9 cellular contexts compared by ENCODE assay signal in genomic region chr15:34365073-34365825, GRCh38. TPM values are rescaled to one million over a fixed set of nuclear protein-coding genes. Genes with fewer than 3 reads are reported as not detected.
A peak's percentile ranks its signal among the peaks of the same experiment; 100 is the strongest.
DNase-seq lines count a peak whose midpoint lies in the region; ATAC-seq, FAIRE-seq and TF ChIP-seq lines count a peak whose summit lies in the region.
"Had no signal": no experiment of that assay in that cellular context is flagged by ENCODE, and none has a peak within 500 bp of the region (broad histone marks: within the 10 kb centered on the region; RNA-seq: fewer than 3 reads in every experiment).

No MANE protein-coding gene starts in this region.

- H3K4me1 ChIP-seq in A673 (ENCODE audit: insufficient read depth, low read length, poor library complexity, severe bottlenecking): peaks cover 8% of the 10 kb centered on the region
- H3K4me1 ChIP-seq in GM23338 (ENCODE audit: insufficient read depth): peaks cover 17% of the 10 kb centered on the region

- BruUV-seq in A673 (replicated peaks; lab: Mats Ljungman, UMichigan): no TSS peak

- H3K9me2 ChIP-seq in GM23338 (ENCODE audit: insufficient read depth): no peaks in the 10 kb centered on the region

- H3K4me1 Mint-ChIP-seq in GM23338: peaks cover 19% of the 10 kb centered on the region
- peaks cover 37% of the 10 kb centered on the region for H3K4me1 Mint-ChIP-seq in activated naive CD4-positive, alpha-beta T cell treated with anti-CD3 and anti-CD28 coated beads, Interleukin-2, amount 50 U/mL, for 24 hours

- H3K4me3 ChIP-seq in A673 (ENCODE audit: low read depth, low read length, poor library complexity, severe bottlenecking) (peak overlapping the region; percentile 82), GM23338 (peak overlapping the region; percentile 93), iPS-18c (ENCODE audit: insufficient read depth, low read depth, low read length) (peak overlapping the region; percentile 81)

- H3K9me3 ChIP-seq in A673 (ENCODE audit: low read depth, low read length, poor library complexity, severe bottlenecking) (no peaks in the 10 kb centered on the region), iPS-18c (ENCODE audit: control insufficient read depth, insufficient read depth, low read length) (no peaks in the 10 kb centered on the region)

- no peak for ATAC-seq in GM23338
- no peak for ATAC-seq in HG03097 (IDR thresholded peaks at IDR 0.05; ENCODE audit: low FRiP score, unreplicated experiment)

- H3K36me3 ChIP-seq in A673 (ENCODE audit: insufficient read depth, low read length, poor library complexity, severe bottlenecking) (no peaks in the 10 kb centered on the region), GM23338 (ENCODE audit: insufficient read depth) (peaks cover 15% of the 10 kb centered on the region)

- peak overlapping the region; percentile 55; the same call in 1 of the 2 replicates for H3K27ac Mint-ChIP-seq in GM23338
- peak overlapping the region; percentile 35 for H3K27ac Mint-ChIP-seq in activated naive CD4-positive, alpha-beta T cell treated with anti-CD3 and anti-CD28 coated beads, Interleukin-2, amount 50 U/mL, for 24 hours

- no peak for TF ChIP-seq CTCF in A673 (conservative IDR thresholded peaks at IDR 0.05; ENCODE audit: low read depth, low read length)
- no peak for TF ChIP-seq CTCF in GM23338 (conservative IDR thresholded peaks at IDR 0.05; ENCODE audit: low read depth in 2 of 2)

- TF ChIP-seq POLR2A in GM12891 (IDR thresholded peaks at IDR 0.05; ENCODE audit: low read depth, low read length): no peak

- H2AFZ ChIP-seq in GM23338: no peak overlapping the region

- H3K36me3 Mint-ChIP-seq in GM23338 (ENCODE audit: low read depth): peaks cover 41% of the 10 kb centered on the region
- peaks cover 2% of the 10 kb centered on the region for H3K36me3 Mint-ChIP-seq in activated naive CD4-positive, alpha-beta T cell treated with anti-CD3 and anti-CD28 coated beads, Interleukin-2, amount 50 U/mL, for 24 hours

- no peak for DNase-seq in A673 (ENCODE audit: low spot score)
- peak; percentile 34 for DNase-seq in GM23338 (ENCODE audit: low spot score)
- DNase-seq in UCSD-AML1 (lab: John Stamatoyannopoulos, UW; ENCODE audit: unreplicated experiment): no peak
- DNase-seq in cerebellar cortex (ENCODE audit: low spot score): no peak
- DNase-seq in GM12891 (ENCODE audit: insufficient read length, low spot score): no peak

- CTCF ChIA-PET in A673 (lab: Charles Lee): no interaction called here

- H3K27me3 Mint-ChIP-seq in GM23338 (ENCODE audit: insufficient read depth, low read depth, poor library complexity): peaks cover 25% of the 10 kb centered on the region
- H3K27me3 Mint-ChIP-seq in activated naive CD4-positive, alpha-beta T cell treated with anti-CD3 and anti-CD28 coated beads, Interleukin-2, amount 50 U/mL, for 24 hours: no peaks in the 10 kb centered on the region

- no peaks in the 10 kb centered on the region; the same call in 2 of the 3 replicates for H3K9me3 Mint-ChIP-seq in GM23338
- no peaks in the 10 kb centered on the region for H3K9me3 Mint-ChIP-seq in activated naive CD4-positive, alpha-beta T cell treated with anti-CD3 and anti-CD28 coated beads, Interleukin-2, amount 50 U/mL, for 24 hours

- intact Hi-C loops in A673 (cut with micrococcal nuclease; ENCODE audit: unreplicated experiment): loop anchor here (10.0 kb wide), 2 partner anchors 120 to 260 kb away; partner anchors contain the start of genes EMC7 and PGBD4

- H3K27me3 ChIP-seq in A673 (replicated peaks; ENCODE audit: insufficient read depth, low read depth, low read length, poor library complexity): no peaks in the 10 kb centered on the region
- H3K27me3 ChIP-seq in GM23338 (ENCODE audit: insufficient read depth): no peaks in the 10 kb centered on the region

- H3K4me3 Mint-ChIP-seq in GM23338: peak overlapping the region; percentile 97
- peak overlapping the region; percentile 96 for H3K4me3 Mint-ChIP-seq in activated naive CD4-positive, alpha-beta T cell treated with anti-CD3 and anti-CD28 coated beads, Interleukin-2, amount 50 U/mL, for 24 hours

- POLR2A ChIA-PET in A673 (lab: Charles Lee; ENCODE audit: low non-redundant PET): no interaction called here

- no peak for FAIRE-seq in GM12891 (lab: Jason Lieb, UNC)

- H3K27ac ChIP-seq in A673 (ENCODE audit: low read depth, low read length, poor library complexity, severe bottlenecking) (no peak overlapping the region), GM23338 (ENCODE audit: low read depth) (no peak overlapping the region)

- peaks cover 11% of the 10 kb centered on the region; the same call in 1 of the 2 replicates for H3F3A ChIP-seq in GM23338 (replicated peaks; ENCODE audit: low read depth)

- peaks cover 23% of the 10 kb centered on the region for H3K79me2 ChIP-seq in GM23338 (replicated peaks; ENCODE audit: insufficient read depth)

- peak overlapping the region; percentile 98 for H3K4me2 ChIP-seq in GM23338

- H4K20me1 ChIP-seq in GM23338 (replicated peaks; ENCODE audit: insufficient read depth): peaks cover 20% of the 10 kb centered on the region

TF ChIP-seq in GM23338, 12 proteins besides CTCF, POLR2A, EP300 and RAD21 (continues in another document):
- no peak for TF ChIP-seq NANOG (IDR thresholded peaks at IDR 0.05; ENCODE audit: borderline replicate concordance)
- no peak for TF ChIP-seq ZNF331 (CRISPR knock-in tag; IDR thresholded peaks at IDR 0.05; ENCODE audit: low read depth)
- TF ChIP-seq ZNF114 (CRISPR knock-in tag; IDR thresholded peaks at IDR 0.05): no peak
- TF ChIP-seq POLR2AphosphoS5 (IDR thresholded peaks at IDR 0.05; ENCODE audit: low read depth): no peak

TF ChIP-seq in GM12891, 5 proteins besides CTCF, POLR2A, EP300 and RAD21:
- TF ChIP-seq TAF1 (IDR thresholded peaks at IDR 0.05; ENCODE audit: low read depth, low read length): no peak
- TF ChIP-seq POLR2AphosphoS5 (IDR thresholded peaks at IDR 0.05; ENCODE audit: low read depth, low read length): no peak
- no peak for TF ChIP-seq PAX5 (IDR thresholded peaks at IDR 0.05; ENCODE audit: insufficient read depth, low read length, severe bottlenecking)
- no peak for TF ChIP-seq SPI1 (IDR thresholded peaks at IDR 0.05; ENCODE audit: low read depth, low read length)
- no peak for TF ChIP-seq POU2F2 (IDR thresholded peaks at IDR 0.05; ENCODE audit: low read depth, low read length)

RNA-seq across cellular contexts. Expression of gene LPCAT4, which starts 1.7 kb away (rescaled TPM):
- 37.8 and 53.1 TPM in 2 replicates for total RNA-seq in A673 (2021)
- 16.9 and 36.8 TPM in 2 replicates for total RNA-seq in GM23338 (2014; rRNA removed; shearing (Covaris generic))
- 49.1 and 50.1 TPM in 2 replicates for polyA plus RNA-seq in GM23338 (2016; fragmentation: Nextera tagmentation; extraction: Ambion mirVana)
- polyA plus RNA-seq in GM12891 (2012; ENCODE audit: low read depth, missing spikeins): 21.9 TPM

RNA-seq across cellular contexts. Expression of gene NUTM1, which starts 22.1 kb away (rescaled TPM):
- total RNA-seq in A673 (2021): not detected in 2 replicates
- 1.0 and 1.2 TPM in 2 replicates for total RNA-seq in GM23338 (2014; rRNA removed; shearing (Covaris generic))
- polyA plus RNA-seq in GM23338 (2016; fragmentation: Nextera tagmentation; extraction: Ambion mirVana): 0.16 and 0.40 TPM in 2 replicates
- polyA plus RNA-seq in GM12891 (2012; ENCODE audit: low read depth, missing spikeins): 0.05 TPM
- total RNA-seq: fibroblast of villous mesenchyme had no signal

RNA-seq across cellular contexts. Expression of gene NOP10, which starts 22.3 kb away (rescaled TPM):
- total RNA-seq in A673 (2021): 200 and 208 TPM in 2 replicates
- 417 and 566 TPM in 2 replicates for total RNA-seq in GM23338 (2014; rRNA removed; shearing (Covaris generic))
- polyA plus RNA-seq in GM23338 (2016; fragmentation: Nextera tagmentation; extraction: Ambion mirVana): 718 and 746 TPM in 2 replicates
- 309 TPM for polyA plus RNA-seq in GM12891 (2012; ENCODE audit: low read depth, missing spikeins)

RNA-seq across cellular contexts. Expression of gene SLC12A6, which starts 27.7 kb away (rescaled TPM):
- total RNA-seq in A673 (2021): 17.2 and 17.4 TPM in 2 replicates
- 14.1 and 16.1 TPM in 2 replicates for total RNA-seq in GM23338 (2014; rRNA removed; shearing (Covaris generic))
- polyA plus RNA-seq in GM23338 (2016; fragmentation: Nextera tagmentation; extraction: Ambion mirVana): 2.4 and 2.5 TPM in 2 replicates
- 17.6 TPM for polyA plus RNA-seq in GM12891 (2012; ENCODE audit: low read depth, missing spikeins)
